In the genomic region with DNA sequence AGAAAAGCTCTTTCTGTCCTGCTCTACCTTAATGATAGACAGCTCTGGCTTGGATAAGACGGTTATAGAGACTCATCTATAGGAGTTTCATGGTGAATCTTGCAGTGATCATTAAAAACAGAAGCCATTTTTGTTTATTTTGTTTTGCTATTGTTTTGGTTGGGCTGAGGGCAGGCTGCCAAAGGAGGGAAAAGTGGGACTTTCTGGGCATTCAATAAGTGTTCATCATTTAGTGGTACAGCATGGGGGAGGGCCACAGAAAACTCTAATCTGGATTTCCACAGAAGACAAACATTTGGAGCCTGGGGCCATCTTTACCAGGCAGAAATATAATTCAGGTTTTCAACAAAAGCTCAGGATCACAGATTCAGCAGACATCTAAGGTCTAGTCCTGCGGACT, we compare ENCODE assay signal across 2 cellular contexts.
TF ChIP-seq lines count a peak whose summit lies in the region.

No MANE protein-coding gene starts in this region.

TF ChIP-seq in IMR-90, 13 proteins besides CTCF, POLR2A, EP300 and RAD21:
- TF ChIP-seq CEBPB (IDR thresholded peaks at IDR 0.05; ENCODE audit: low read depth, low read length) (no peak), CHD1 (IDR thresholded peaks at IDR 0.05; ENCODE audit: low read depth, low read length) (no peak), RCOR1 (IDR thresholded peaks at IDR 0.05; ENCODE audit: insufficient replicate concordance, low read length) (no peak), MAZ (IDR thresholded peaks at IDR 0.05; ENCODE audit: borderline replicate concordance, low read depth, low read length) (no peak), MXI1 (IDR thresholded peaks at IDR 0.05; ENCODE audit: borderline replicate concordance, low read depth, low read length) (no peak), SMC3 (IDR thresholded peaks at IDR 0.05; ENCODE audit: low read depth, low read length) (no peak), NFE2L2 (IDR thresholded peaks at IDR 0.05; ENCODE audit: low read depth, low read length) (no peak), FOS (IDR thresholded peaks at IDR 0.05; ENCODE audit: low read depth, low read length) (no peak), RFX5 (IDR thresholded peaks at IDR 0.05; ENCODE audit: low read depth, low read length) (no peak), USF2 (IDR thresholded peaks at IDR 0.05; ENCODE audit: low read depth, low read length) (no peak), BHLHE40 (IDR thresholded peaks at IDR 0.05; ENCODE audit: low read depth, low read length) (no peak), MAFK (IDR thresholded peaks at IDR 0.05; ENCODE audit: low read depth, low read length) (no peak)
- TF ChIP-seq, protein P1, sequence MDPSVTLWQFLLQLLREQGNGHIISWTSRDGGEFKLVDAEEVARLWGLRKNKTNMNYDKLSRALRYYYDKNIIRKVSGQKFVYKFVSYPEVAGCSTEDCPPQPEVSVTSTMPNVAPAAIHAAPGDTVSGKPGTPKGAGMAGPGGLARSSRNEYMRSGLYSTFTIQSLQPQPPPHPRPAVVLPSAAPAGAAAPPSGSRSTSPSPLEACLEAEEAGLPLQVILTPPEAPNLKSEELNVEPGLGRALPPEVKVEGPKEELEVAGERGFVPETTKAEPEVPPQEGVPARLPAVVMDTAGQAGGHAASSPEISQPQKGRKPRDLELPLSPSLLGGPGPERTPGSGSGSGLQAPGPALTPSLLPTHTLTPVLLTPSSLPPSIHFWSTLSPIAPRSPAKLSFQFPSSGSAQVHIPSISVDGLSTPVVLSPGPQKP (IDR thresholded peaks at IDR 0.05; ENCODE audit: borderline replicate concordance, low read depth, low read length), result no peak

TF ChIP-seq in endothelial cell of umbilical vein, 7 proteins besides CTCF, POLR2A, EP300 and RAD21:
- TF ChIP-seq MYC (IDR thresholded peaks at IDR 0.05; ENCODE audit: low read depth, low read length) (no peak), POLR2AphosphoS5 (IDR thresholded peaks at IDR 0.05; ENCODE audit: insufficient read depth, low read depth, low read length) (no peak), JUN (IDR thresholded peaks at IDR 0.05; ENCODE audit: borderline replicate concordance, insufficient read depth, insufficient read length, low read depth) (no peak), GATA2 (IDR thresholded peaks at IDR 0.05; ENCODE audit: insufficient read depth, insufficient read length, low read depth, low read length) (no peak), MAX (IDR thresholded peaks at IDR 0.05; ENCODE audit: insufficient read depth, insufficient read length) (no peak), EZH2 (IDR thresholded peaks at IDR 0.05; ENCODE audit: borderline replicate concordance, low read depth, low read length, severe bottlenecking) (no peak), FOS (IDR thresholded peaks at IDR 0.05; ENCODE audit: borderline replicate concordance, insufficient read depth, low read length) (no peak)
